9 cellular contexts compared by ENCODE assay signal in genomic region chr14:39168591-39168990, GRCh38. TPM values are rescaled to one million over a fixed set of nuclear protein-coding genes. Genes with fewer than 3 reads are reported as not detected.
A peak's percentile ranks its signal among the peaks of the same experiment; 100 is the strongest.
DNase-seq lines count a peak whose midpoint lies in the region; ATAC-seq and TF ChIP-seq lines count a peak whose summit lies in the region.
"Had no signal": no experiment of that assay in that cellular context is flagged by ENCODE, and none has a peak within 500 bp of the region (broad histone marks: within the 10 kb centered on the region; RNA-seq: fewer than 3 reads in every experiment).

No MANE protein-coding gene starts in this region.

- no peaks in the 10 kb centered on the region; the same call in 1 of the 2 replicates for H3K36me3 ChIP-seq in SJCRH30
- H3K36me3 ChIP-seq in esophagus squamous epithelium: peaks cover 0 to 32% (median 0%) of the 10 kb centered on the region in 3 donors

- H3K4me1 Mint-ChIP-seq in progenitor cell of endocrine pancreas (ENCODE audit: low read depth): peaks cover 11% of the 10 kb centered on the region

- DNase-seq in SJCRH30: no peak
- DNase-seq in esophagus squamous epithelium (lab: John Stamatoyannopoulos, UW): no peak
- DNase-seq in progenitor cell of endocrine pancreas (ENCODE audit: low spot score, unreplicated experiment): no peak
- no peak for DNase-seq in cerebellar nuclear complex (lab: John Stamatoyannopoulos, UW)
- no peak for DNase-seq in NCI-H2227 (lab: John Stamatoyannopoulos, UW; ENCODE audit: unreplicated experiment)
- DNase-seq in NCI-H1417 (lab: John Stamatoyannopoulos, UW): no peak
- DNase-seq: NCI-H226 had no signal

- H3K4me3 ChIP-seq in GM08714 (ENCODE audit: low read length) (peak overlapping the region; percentile 86; the same call in 1 of the 2 replicates), SJCRH30 (peak overlapping the region; percentile 90), esophagus squamous epithelium (peak overlapping the region; percentile 74 to 93 (median 86))

- no peaks in the 10 kb centered on the region for H3K27me3 Mint-ChIP-seq in progenitor cell of endocrine pancreas

- peak overlapping the region; percentile 61 for H3K4me3 Mint-ChIP-seq in progenitor cell of endocrine pancreas (ENCODE audit: low read depth)

- ATAC-seq in HG03469 (IDR thresholded peaks at IDR 0.05; ENCODE audit: unreplicated experiment): no peak

- WGBS in esophagus squamous epithelium, 2 donors: 50 to 62% methylated on average over 4 of the region's 4 CpGs

- H3K9me3 Mint-ChIP-seq in progenitor cell of endocrine pancreas (ENCODE audit: low read depth): no peaks in the 10 kb centered on the region

- H3K4me1 ChIP-seq in SJCRH30 (peaks cover 10% of the 10 kb centered on the region; the same call in 1 of the 2 replicates), esophagus squamous epithelium (peaks cover 9 to 38% (median 17%) of the 10 kb centered on the region in 3 donors)

- intact Hi-C loops in esophagus squamous epithelium (cut with DNase I): loop anchor here (10.0 kb wide), 1 partner anchor 54 kb away; the partner anchor contains the start of gene GEMIN2

- no peak for TF ChIP-seq CTCF in esophagus squamous epithelium (IDR thresholded peaks at IDR 0.05)
- no peak for TF ChIP-seq CTCF in progenitor cell of endocrine pancreas (IDR thresholded peaks at IDR 0.05; ENCODE audit: unreplicated experiment)

- TF ChIP-seq POLR2A in esophagus squamous epithelium (IDR thresholded peaks at IDR 0.05): no peak

- H3K9me3 ChIP-seq in SJCRH30 (replicated peaks) (no peaks in the 10 kb centered on the region), esophagus squamous epithelium (no peaks in the 10 kb centered on the region)

- H3K27me3 ChIP-seq in SJCRH30 (no peaks in the 10 kb centered on the region), esophagus squamous epithelium (no peaks in the 10 kb centered on the region)

- H3K27ac ChIP-seq in SJCRH30 (no peak overlapping the region), esophagus squamous epithelium (peak overlapping the region in 1 of 4 donors; percentile 95)

- H3K36me3 Mint-ChIP-seq in progenitor cell of endocrine pancreas (ENCODE audit: insufficient read depth): peaks cover 3% of the 10 kb centered on the region

- H3K27ac Mint-ChIP-seq in progenitor cell of endocrine pancreas: peak overlapping the region; percentile 40

RNA-seq across cellular contexts. Expression of gene TRAPPC6B, which starts 1.5 kb away (rescaled TPM):
- 24.3 and 31.6 TPM in 2 replicates for total RNA-seq in SJCRH30 (2014; rRNA removed; shearing (Covaris generic))
- total RNA-seq in esophagus squamous epithelium (10 to 100 TPM; 16.6 to 24.2 (median 23.6) TPM), progenitor cell of endocrine pancreas (22.8 and 22.9 TPM in 2 replicates)

RNA-seq across cellular contexts. Expression of gene PNN, which starts 6.5 kb away (rescaled TPM):
- total RNA-seq in SJCRH30 (2014; rRNA removed; shearing (Covaris generic)): 70.4 and 98.1 TPM in 2 replicates
- total RNA-seq in esophagus squamous epithelium: 10 to 100 TPM; 16.7 to 43.9 (median 24.8) TPM
- 152 and 154 TPM in 2 replicates for total RNA-seq in progenitor cell of endocrine pancreas

RNA-seq across cellular contexts. Expression of gene GEMIN2, which starts 54.5 kb away (rescaled TPM):
- 60.0 and 73.6 TPM in 2 replicates for total RNA-seq in SJCRH30 (2014; rRNA removed; shearing (Covaris generic))
- total RNA-seq in esophagus squamous epithelium (10 to 100 TPM in 3 of 4 donors, 1 to 10 TPM in 1; 9.7 to 19.8 (median 19.0) TPM), progenitor cell of endocrine pancreas (23.7 and 24.3 TPM in 2 replicates)
